19 cellular contexts compared by ENCODE assay signal in the genomic region with DNA sequence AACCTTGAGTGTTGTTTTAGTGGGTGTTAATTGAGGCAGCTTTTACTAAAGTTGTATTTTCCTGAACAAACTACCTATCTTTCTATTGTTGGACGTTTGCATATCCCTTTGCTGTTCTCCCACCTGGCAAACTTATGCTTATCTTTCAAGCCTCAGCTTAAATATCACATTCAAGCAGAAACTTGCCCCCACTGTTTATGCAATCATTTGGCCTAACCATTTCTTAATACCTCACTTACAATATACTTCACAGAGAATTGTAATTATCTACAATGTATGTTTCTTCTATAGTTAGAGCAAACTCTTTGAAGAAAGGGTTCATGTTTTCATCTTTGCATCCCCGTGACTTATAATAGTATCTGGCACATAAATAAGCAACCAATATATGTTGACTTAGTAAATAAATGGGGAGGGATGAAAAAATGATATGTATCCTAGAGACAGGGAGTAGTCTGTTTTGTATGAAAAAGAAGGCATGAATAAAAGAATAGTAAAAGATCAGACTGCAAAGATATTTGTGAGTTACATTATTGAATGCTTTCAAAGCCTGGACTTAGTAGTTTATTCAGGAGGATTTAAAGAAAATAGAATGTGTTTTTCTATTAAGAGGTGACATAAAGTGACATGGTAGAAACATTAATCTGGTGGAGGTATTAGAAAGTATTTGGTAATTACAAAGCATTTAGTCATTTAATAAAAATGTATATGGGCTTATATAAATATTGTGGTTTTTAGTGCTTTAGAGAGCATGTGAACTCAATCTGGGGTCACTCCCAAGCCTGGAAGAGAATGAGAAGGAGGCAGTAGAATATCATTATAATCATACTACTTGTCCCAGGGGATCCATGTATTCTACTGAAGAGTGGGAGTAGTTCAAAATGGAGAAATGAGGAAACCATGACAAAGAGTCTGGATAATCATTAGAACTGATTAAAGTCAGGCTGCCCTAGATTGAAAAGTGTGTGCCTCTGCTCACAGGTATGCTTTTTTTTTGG. TPM values are rescaled to one million over a fixed set of nuclear protein-coding genes. Genes with fewer than 3 reads are reported as not detected.
DNase-seq lines count a peak whose midpoint lies in the region; ATAC-seq and TF ChIP-seq lines count a peak whose summit lies in the region.
"Had no signal": no experiment of that assay in that cellular context is flagged by ENCODE, and none has a peak within 500 bp of the region (broad histone marks: within the 10 kb centered on the region; RNA-seq: fewer than 3 reads in every experiment).

No MANE protein-coding gene starts in this region.

- H3K9me3 ChIP-seq in HCT116 (ENCODE audit: control insufficient read depth in 1 of 2, insufficient read depth in 1 of 2, low read depth in 1 of 2, low read length in 2 of 2), result no peaks in the 10 kb centered on the region
- H3K9me3 ChIP-seq in smooth muscle cell (replicated peaks; ENCODE audit: low read depth), result no peaks in the 10 kb centered on the region
- no peaks in the 10 kb centered on the region for H3K9me3 ChIP-seq in BE2C
- H3K9me3 ChIP-seq: HAP-1 had no signal

- no peak for DNase-seq in HCT116 (ENCODE audit: low read depth, low spot score)
- DNase-seq in fibroblast of gingiva (ENCODE audit: low read depth), result peak; percentile 76
- no peak for DNase-seq in smooth muscle cell (lab: John Stamatoyannopoulos, UW; ENCODE audit: unreplicated experiment)
- no peak for DNase-seq in stimulated activated CD4-positive, alpha-beta T cell treated with anti-CD3 and anti-CD28 coated beads, Interleukin-4, amount 100 ng/mL, for 24 hours
- no peak for DNase-seq in BE2C
- no peak for DNase-seq in OCI-M2 (lab: John Stamatoyannopoulos, UW; ENCODE audit: unreplicated experiment)
- DNase-seq: CD4-positive, alpha-beta memory T cell; dorsolateral prefrontal cortex; GDM1; glutamatergic neuron; islet precursor cell; NCI-H1417 treated with DMSO at 0.1 percent for 48 hours; NCI-H510A; OCI-M1; stimulated activated CD4-positive, alpha-beta T cell treated with anti-CD3 and anti-CD28 coated beads, Interleukin-12 subunit alpha, Interleukin-12 subunit beta, amount 100 ng/mL, for 4 hours had no signal

- POLR2A ChIA-PET in HCT116 (lab: Charles Lee), result interaction anchor here (0.7 to 12.1 kb wide), 5 partner anchors 8 to 63 kb away, joined by 3 to 310 read pairs (median 5); a partner anchor contains a TSS

- H3K9me2 ChIP-seq in HCT116 (ENCODE audit: insufficient read depth), result no peaks in the 10 kb centered on the region

- H3K27ac ChIP-seq in HCT116 (ENCODE audit: low read depth, low read length) (peak overlapping the region; percentile 97), smooth muscle cell (ENCODE audit: low read depth) (peak overlapping the region; percentile 97)
- H3K27ac ChIP-seq: dorsolateral prefrontal cortex had no signal

- H3K4me2 ChIP-seq in HCT116 (ENCODE audit: low read length), result peak overlapping the region; percentile 71
- peak overlapping the region; percentile 31 for H3K4me2 ChIP-seq in smooth muscle cell

- 71% methylated on average over 2 of the region's 2 CpGs for WGBS in smooth muscle cell (ENCODE audit: low lambda C conversion rate)

- TF ChIP-seq POLR2A in HCT116 (IDR thresholded peaks at IDR 0.05; ENCODE audit: borderline replicate concordance, extremely low read depth, insufficient read depth, insufficient read length), result no peak

- RAD21 ChIA-PET in HCT116 (lab: Charles Lee; ENCODE audit: low non-redundant PET in 1 of 2, low total read pairs in 2 of 2, uncharacterized antibody in 2 of 2, unreplicated experiment in 2 of 2), result no interaction called here

- H3K4me3 ChIP-seq in HCT116 (replicated peaks in 1 of 2; ENCODE audit: low read depth in 1 of 2, low read length in 2 of 2) (peak overlapping the region in 1 of 2 experiments; percentile 32; a peak in 2 of 4 replicates), smooth muscle cell (no peak overlapping the region), BE2C (ENCODE audit: low read depth, low read length) (no peak overlapping the region)
- H3K4me3 ChIP-seq: dorsolateral prefrontal cortex, HAP-1, K562 had no signal

- H2AFZ ChIP-seq in HCT116 (ENCODE audit: low read depth, low read length, poor library complexity, severe bottlenecking), result no peak overlapping the region
- no peak overlapping the region for H2AFZ ChIP-seq in smooth muscle cell (ENCODE audit: low read depth)

- intact Hi-C loops in HCT116 (cut with micrococcal nuclease), result no loop called here

- peaks cover 94% of the 10 kb centered on the region in 2 experiments for H3K4me1 ChIP-seq in HCT116 (ENCODE audit: control insufficient read depth in 1 of 2, insufficient read depth in 2 of 2, low read length in 2 of 2)
- peaks cover 8% of the 10 kb centered on the region for H3K4me1 ChIP-seq in smooth muscle cell (ENCODE audit: low read depth)
- H3K4me1 ChIP-seq in BE2C, result peaks cover 14% of the 10 kb centered on the region
- H3K4me1 ChIP-seq: HAP-1 had no signal

- H3K27me3 ChIP-seq in HCT116 (ENCODE audit: insufficient read depth, low read length), result no peaks in the 10 kb centered on the region
- no peaks in the 10 kb centered on the region for H3K27me3 ChIP-seq in smooth muscle cell (ENCODE audit: low read depth)
- H3K27me3 ChIP-seq in BE2C, result no peaks in the 10 kb centered on the region

- ATAC-seq in HCT116, result peak; percentile 24
- ATAC-seq in SK-N-SH treated with all-trans-retinoic acid at 6 μM for 48 hours, result peak; percentile 32; the same call in 2 of the 3 replicates
- ATAC-seq: K562, WTC11 had no signal

- H3K36me3 ChIP-seq in HCT116 (ENCODE audit: control insufficient read depth in 1 of 2, insufficient read depth in 2 of 2, low read length in 2 of 2) (no peaks in the 10 kb centered on the region), smooth muscle cell (ENCODE audit: low read depth) (no peaks in the 10 kb centered on the region), BE2C (no peaks in the 10 kb centered on the region)
- H3K36me3 ChIP-seq: HAP-1 had no signal

- BruUV-seq in HCT116 (replicated peaks; lab: Mats Ljungman, UMichigan), result no TSS peak

- H4K20me1 ChIP-seq in HCT116 (ENCODE audit: insufficient read depth) (no peaks in the 10 kb centered on the region), smooth muscle cell (ENCODE audit: low read depth) (no peaks in the 10 kb centered on the region)

- peaks cover 60% of the 10 kb centered on the region for H3K79me2 ChIP-seq in HCT116 (ENCODE audit: insufficient read depth, low read length)
- H3K79me2 ChIP-seq in smooth muscle cell (ENCODE audit: low read depth), result no peaks in the 10 kb centered on the region

- peaks cover 5% of the 10 kb centered on the region for H3F3A ChIP-seq in smooth muscle cell (ENCODE audit: low read depth)

- TF ChIP-seq CTCF in HCT116 (IDR thresholded peaks at IDR 0.05 in 2 of 3, conservative IDR thresholded peaks at IDR 0.05 in 1 of 3; ENCODE audit: borderline replicate concordance in 1 of 3, insufficient read depth in 1 of 3, low read depth in 2 of 3, low read length in 2 of 3) (no peak), smooth muscle cell (IDR thresholded peaks at IDR 0.05; ENCODE audit: borderline replicate concordance, insufficient read depth, poor library complexity, severe bottlenecking) (no peak), BE2C (IDR thresholded peaks at IDR 0.05; ENCODE audit: low read depth, low read length) (no peak)

- no peak for TF ChIP-seq RAD21 in HCT116 (IDR thresholded peaks at IDR 0.05; ENCODE audit: low read depth)

- CTCF ChIA-PET in HCT116 (lab: Charles Lee), result no interaction called here

- H3K9ac ChIP-seq in HCT116 (ENCODE audit: low read length) (peak overlapping the region; percentile 55), smooth muscle cell (ENCODE audit: low read depth) (peak overlapping the region; percentile 35)

TF ChIP-seq in HCT116, 20 proteins besides CTCF, POLR2A, EP300 and RAD21:
- no peak for TF ChIP-seq SIN3A (IDR thresholded peaks at IDR 0.05; ENCODE audit: low read depth)

TF ChIP-seq in SK-N-SH treated with all-trans-retinoic acid at 6 μM for 48 hours, 23 proteins besides CTCF, POLR2A, EP300 and RAD21:
- TF ChIP-seq OSR1 (CRISPR knock-in tag; IDR thresholded peaks at IDR 0.05) (no peak), ZNF565 (CRISPR knock-in tag; conservative IDR thresholded peaks at IDR 0.05; ENCODE audit: low read depth) (no peak), ZC3H10 (CRISPR knock-in tag; IDR thresholded peaks at IDR 0.05) (no peak)
- TF ChIP-seq, protein P1, sequence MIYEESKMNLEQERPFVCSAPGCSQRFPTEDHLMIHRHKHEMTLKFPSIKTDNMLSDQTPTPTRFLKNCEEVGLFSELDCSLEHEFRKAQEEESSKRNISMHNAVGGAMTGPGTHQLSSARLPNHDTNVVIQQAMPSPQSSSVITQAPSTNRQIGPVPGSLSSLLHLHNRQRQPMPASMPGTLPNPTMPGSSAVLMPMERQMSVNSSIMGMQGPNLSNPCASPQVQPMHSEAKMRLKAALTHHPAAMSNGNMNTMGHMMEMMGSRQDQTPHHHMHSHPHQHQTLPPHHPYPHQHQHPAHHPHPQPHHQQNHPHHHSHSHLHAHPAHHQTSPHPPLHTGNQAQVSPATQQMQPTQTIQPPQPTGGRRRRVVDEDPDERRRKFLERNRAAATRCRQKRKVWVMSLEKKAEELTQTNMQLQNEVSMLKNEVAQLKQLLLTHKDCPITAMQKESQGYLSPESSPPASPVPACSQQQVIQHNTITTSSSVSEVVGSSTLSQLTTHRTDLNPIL (CRISPR knock-in tag; IDR thresholded peaks at IDR 0.05; ENCODE audit: low read depth), result no peak
TF ChIP-seq in SK-N-SH treated with all-trans-retinoic acid at 6 μM for 48 hours: peak in this region for 0.

RNA-seq across cellular contexts. Expression of a gene that starts 60.0 kb away (rescaled TPM):
- 532 TPM for total RNA-seq in HCT116 (2021; ENCODE audit: unreplicated experiment)
- polyA plus RNA-seq in HCT116 (2012), result 106 and 160 TPM in 2 replicates
- total RNA-seq in smooth muscle cell, result 111 and 116 TPM in 2 replicates
- polyA plus RNA-seq in smooth muscle cell, result 39.9 and 41.7 TPM in 2 replicates
- 10.5 TPM for polyA plus RNA-seq in BE2C (2012; ENCODE audit: insufficient read depth, insufficient read length, low read depth)
